Comparison of ENCODE assay signal across 8 cellular contexts in genomic region chr3:10194328-10195071, GRCh38. TPM values are rescaled to one million over a fixed set of nuclear protein-coding genes. Genes with fewer than 3 reads are reported as not detected.
DNase-seq lines count a peak whose midpoint lies in the region; ATAC-seq and TF ChIP-seq lines count a peak whose summit lies in the region.

No MANE protein-coding gene starts in this region.

- TF ChIP-seq CTCF in Panc1 (IDR thresholded peaks at IDR 0.05) (no peak), lung (IDR thresholded peaks at IDR 0.05; ENCODE audit: control extremely low read depth, extremely low read depth) (no peak), lower leg skin (IDR thresholded peaks at IDR 0.05) (no peak)

- intact Hi-C loops in Panc1 (cut with micrococcal nuclease; ENCODE audit: unreplicated experiment) (no loop called here), lower leg skin (cut with DNase I; ENCODE audit: low total_unique reads) (no loop called here)

- in situ Hi-C loops in G401 (cut with HindIII; ENCODE audit: low sequenced_read_pairs) = no loop called here
- in situ Hi-C loops in Panc1 (cut with HindIII; ENCODE audit: low pct_unique_long_range_greater_than_20kb, low sequenced_read_pairs) = no loop called here

- H3K36me3 ChIP-seq in Panc1 (ENCODE audit: control insufficient read depth, insufficient read depth, low read length) (no peaks in the 10 kb centered on the region), lung (ENCODE audit: control insufficient read depth in 2 of 2, insufficient read depth in 2 of 2, low read length in 2 of 2) (no peaks in the 10 kb centered on the region), subcutaneous abdominal adipose tissue (ENCODE audit: control insufficient read depth in 5 of 5, insufficient read depth in 5 of 5, low read length in 5 of 5) (no peaks in the 10 kb centered on the region)

- POLR2A ChIA-PET in Panc1 (lab: Charles Lee) = no interaction called here

- DNase-seq in G401 (ENCODE audit: low spot score) = peak; percentile 94
- no peak for DNase-seq in Panc1 (ENCODE audit: low read depth, low spot score)
- peak; percentile 27 for DNase-seq in amniotic epithelial cell (ENCODE audit: low read depth)
- no peak for DNase-seq in lung (ENCODE audit: low spot score)
- no peak for DNase-seq in lower leg skin (ENCODE audit: low spot score in 2 of 2)

- H3K27me3 ChIP-seq in Panc1 (ENCODE audit: control insufficient read depth, insufficient read depth, low read length) (no peaks in the 10 kb centered on the region), lung (ENCODE audit: control insufficient read depth, insufficient read depth) (no peaks in the 10 kb centered on the region), subcutaneous abdominal adipose tissue (ENCODE audit: control insufficient read depth in 5 of 5, insufficient read depth in 4 of 5, low read length in 5 of 5) (no peaks in the 10 kb centered on the region)

- H3K9me3 ChIP-seq in Panc1 (ENCODE audit: control insufficient read depth, insufficient read depth, low read depth, low read length) (no peaks in the 10 kb centered on the region), lung (ENCODE audit: control insufficient read depth in 2 of 2, insufficient read depth in 1 of 2, low read length in 1 of 2) (no peaks in the 10 kb centered on the region), subcutaneous abdominal adipose tissue (ENCODE audit: control insufficient read depth in 5 of 5, low read length in 5 of 5) (no peaks in the 10 kb centered on the region)

- WGBS in lung, 2 donors = 45 to 53% methylated on average over 11 of the region's 11 CpGs
- 25 to 34% methylated on average over 11 of the region's 11 CpGs for WGBS in lower leg skin, 2 donors

- H3K27ac ChIP-seq in Panc1 (ENCODE audit: low read length) (peak overlapping the region; percentile 93), lung (ENCODE audit: low read depth in 1 of 2, low read length in 1 of 2) (peak overlapping the region; percentile 80 to 95), subcutaneous abdominal adipose tissue (ENCODE audit: low read depth, low read length) (peak overlapping the region; percentile 90)

- peaks cover 83% of the 10 kb centered on the region for H3K4me1 ChIP-seq in Panc1 (ENCODE audit: control insufficient read depth, insufficient read depth, low read length)
- peaks cover 13 to 61% of the 10 kb centered on the region in 2 donors for H3K4me1 ChIP-seq in lung (ENCODE audit: control insufficient read depth in 2 of 2, insufficient read depth in 2 of 2, low read length in 2 of 2)
- H3K4me1 ChIP-seq in subcutaneous abdominal adipose tissue (ENCODE audit: control insufficient read depth in 5 of 5, insufficient read depth in 5 of 5, low read length in 5 of 5) = peaks cover 19 to 80% (median 79%) of the 10 kb centered on the region in 5 donors

- CTCF ChIA-PET in Panc1 (lab: Charles Lee) = interaction anchor here (0.6 kb wide), 1 partner anchor 71 kb away, joined by 3 read pairs; no protein-coding TSS in a partner anchor

- ATAC-seq in Panc1 = no peak
- no peak for ATAC-seq in lung (ENCODE audit: insufficient read depth, low FRiP score)
- no peak for ATAC-seq in GM19452 (IDR thresholded peaks at IDR 0.05; ENCODE audit: unreplicated experiment)
- ATAC-seq in HG03045 (IDR thresholded peaks at IDR 0.05; ENCODE audit: unreplicated experiment) = no peak

- peak overlapping the region in 3 of 5 donors; percentile 27 to 59 (median 38) for H3K9ac ChIP-seq in subcutaneous abdominal adipose tissue (ENCODE audit: low read length in 5 of 5)

- TF ChIP-seq POLR2A in lower leg skin (IDR thresholded peaks at IDR 0.05) = no peak

- no TSS peak for BruUV-seq in Panc1 (replicated peaks; lab: Mats Ljungman, UMichigan)

- H3K4me3 ChIP-seq in Panc1 (ENCODE audit: low read depth in 2 of 2, low read length in 2 of 2) (no peak overlapping the region), lung (no peak overlapping the region), subcutaneous abdominal adipose tissue (ENCODE audit: low read depth in 1 of 5, low read length in 5 of 5) (no peak overlapping the region), lower leg skin (ENCODE audit: low read depth, poor library complexity, severe bottlenecking) (no peak overlapping the region)

RNA-seq across cellular contexts. Expression of gene IRAK2, which starts 29.8 kb away (rescaled TPM):
- 2.4 and 2.5 TPM in 2 replicates for total RNA-seq in G401 (2014; rRNA removed; shearing (Covaris generic))
- total RNA-seq in Panc1 (2021; ENCODE audit: unreplicated experiment) (25.1 TPM), lung (10 to 100 TPM in 1 of 2 donors, 1 to 10 TPM in 1; 6.8 to 13.2 TPM), lower leg skin (10 to 100 TPM in 2 of 4 donors, 1 to 10 TPM in 2; 7.0 to 15.0 (median 11.4) TPM)
- 15.8 TPM for polyA plus RNA-seq in Panc1 (2012; ENCODE audit: insufficient read length)
- 10 to 100 TPM in 1 of 2 donors, 1 to 10 TPM in 1; 2.9 to 33.1 TPM for polyA plus RNA-seq in lung

RNA-seq across cellular contexts. Expression of gene VHL, which starts 52.9 kb away (rescaled TPM):
- 88.5 and 95.8 TPM in 2 replicates for total RNA-seq in G401 (2014; rRNA removed; shearing (Covaris generic))
- 47.1 TPM for total RNA-seq in Panc1 (2021; ENCODE audit: unreplicated experiment)
- 28.1 TPM for polyA plus RNA-seq in Panc1 (2012; ENCODE audit: insufficient read length)
- 10 to 100 TPM; 31.0 to 66.2 TPM for total RNA-seq in lung
- 10 to 100 TPM; 26.8 to 30.3 TPM for polyA plus RNA-seq in lung
- total RNA-seq in lower leg skin = 10 to 100 TPM; 33.0 to 38.9 (median 36.4) TPM

RNA-seq across cellular contexts. Expression of gene TATDN2, which starts 53.8 kb away (rescaled TPM):
- total RNA-seq in G401 (2014; rRNA removed; shearing (Covaris generic)) = 18.8 and 22.1 TPM in 2 replicates
- total RNA-seq in Panc1 (2021; ENCODE audit: unreplicated experiment) (30.4 TPM), lung (10 to 100 TPM; 26.5 to 32.9 TPM), lower leg skin (10 to 100 TPM; 18.6 to 25.1 (median 22.4) TPM)
- polyA plus RNA-seq in Panc1 (2012; ENCODE audit: insufficient read length) = 19.4 TPM
- 10 to 100 TPM; 12.0 to 21.1 TPM for polyA plus RNA-seq in lung

Comparison
In these comparisons a context has a peak if more than half of its experiments do, and no peak if none do; other contexts are left out.
1. DNase-seq: peak in G401 (single experiment) and amniotic epithelial cell (single experiment); none in Panc1 (single experiment), lung (single experiment) and lower leg skin (0 of 2).
2. Peak in every context shown above with its lines, with median percentiles within 50 percentile points of each other: H3K27ac ChIP-seq.